Comparison of ENCODE assay signal across 17 cellular contexts in the genomic region with DNA sequence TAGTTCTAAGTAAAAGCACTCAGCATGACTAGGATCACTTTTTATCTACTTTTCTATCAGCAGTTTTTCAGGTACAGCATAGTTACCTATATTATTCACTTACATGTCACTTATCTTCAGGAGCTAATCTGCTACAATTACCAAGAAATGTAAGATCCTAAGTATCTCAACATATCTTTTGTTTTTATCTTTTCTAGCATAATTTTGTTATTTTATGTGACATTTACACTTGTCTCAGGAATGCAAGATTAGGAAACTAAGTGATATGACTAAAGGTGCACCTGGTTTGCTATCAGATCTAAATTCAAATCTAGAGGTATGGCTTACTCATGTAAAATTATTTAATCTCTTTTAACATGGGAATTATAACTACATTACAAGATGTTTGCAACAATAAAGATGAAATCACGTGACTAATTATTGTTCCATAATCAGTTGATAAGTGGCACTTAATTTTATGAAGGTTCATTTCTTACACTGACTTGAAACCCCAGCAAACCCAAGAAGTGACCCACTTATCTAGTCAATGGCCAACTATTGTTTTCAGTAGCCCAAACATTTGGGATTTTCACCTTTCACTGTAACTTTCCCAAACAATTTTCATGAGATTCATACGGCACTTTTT.
"Had no signal": no experiment of that assay in that cellular context is flagged by ENCODE, and none has a peak within 500 bp of the region (broad histone marks: within the 10 kb centered on the region; RNA-seq: fewer than 3 reads in every experiment).

No MANE protein-coding gene starts in this region.

- H3K9me3 ChIP-seq: esophagus muscularis mucosa, gastroesophageal sphincter, heart left ventricle, left lung, lower lobe of right lung had no signal

- ATAC-seq: foreskin keratinocyte; gastroesophageal sphincter; heart left ventricle; left cardiac atrium; left lung; left ventricle myocardium superior; lower lobe of right lung; naive thymus-derived CD4-positive, alpha-beta T cell had no signal

- DNase-seq: dermis blood vessel endothelial cell; dorsolateral prefrontal cortex; effector CD4-positive, alpha-beta T cell; effector memory CD4-positive, alpha-beta T cell; foreskin keratinocyte; heart left ventricle; hippocampal formation; left cardiac atrium; left lung; left ventricle myocardium superior; lower lobe of right lung; mesenchymal stem cell; midbrain; naive thymus-derived CD4-positive, alpha-beta T cell had no signal

- H3K4me1 ChIP-seq: esophagus muscularis mucosa, foreskin keratinocyte, gastroesophageal sphincter, heart left ventricle, left lung, lower lobe of right lung had no signal

- H3K4me3 ChIP-seq: coronary artery, dorsolateral prefrontal cortex, esophagus muscularis mucosa, gastroesophageal sphincter, heart left ventricle, left lung, lower lobe of right lung had no signal

- H3K27ac ChIP-seq: coronary artery, dorsolateral prefrontal cortex, esophagus muscularis mucosa, foreskin keratinocyte, gastroesophageal sphincter, heart left ventricle, left lung, lower lobe of right lung had no signal

- H3K27me3 ChIP-seq: dorsolateral prefrontal cortex, esophagus muscularis mucosa, foreskin keratinocyte, gastroesophageal sphincter, heart left ventricle, left lung had no signal

- H3K36me3 ChIP-seq: esophagus muscularis mucosa, gastroesophageal sphincter, heart left ventricle, left lung, lower lobe of right lung had no signal
